1 cellular context compared by ENCODE assay signal in the genomic region with DNA sequence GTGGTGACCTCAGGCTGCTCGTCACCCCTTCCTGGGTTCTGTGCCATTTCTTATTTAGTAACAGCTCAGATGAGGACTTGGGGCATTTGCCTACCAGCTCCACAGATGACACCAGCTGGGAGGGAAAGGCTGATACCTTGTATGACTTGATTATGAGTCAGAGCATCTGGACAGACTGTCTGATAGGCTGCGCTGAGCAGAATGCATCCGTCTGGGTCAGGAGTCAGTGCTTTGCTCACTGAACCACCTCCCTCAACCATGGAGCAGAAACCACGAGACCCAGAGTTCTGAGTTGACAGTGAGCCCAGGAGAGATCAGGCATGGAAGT.
TF ChIP-seq lines count a peak whose summit lies in the region.

No MANE protein-coding gene starts in this region.

TF ChIP-seq in SK-N-SH, 30 proteins besides CTCF, POLR2A, EP300 and RAD21 (continued from another document):
- TF ChIP-seq, protein P1, sequence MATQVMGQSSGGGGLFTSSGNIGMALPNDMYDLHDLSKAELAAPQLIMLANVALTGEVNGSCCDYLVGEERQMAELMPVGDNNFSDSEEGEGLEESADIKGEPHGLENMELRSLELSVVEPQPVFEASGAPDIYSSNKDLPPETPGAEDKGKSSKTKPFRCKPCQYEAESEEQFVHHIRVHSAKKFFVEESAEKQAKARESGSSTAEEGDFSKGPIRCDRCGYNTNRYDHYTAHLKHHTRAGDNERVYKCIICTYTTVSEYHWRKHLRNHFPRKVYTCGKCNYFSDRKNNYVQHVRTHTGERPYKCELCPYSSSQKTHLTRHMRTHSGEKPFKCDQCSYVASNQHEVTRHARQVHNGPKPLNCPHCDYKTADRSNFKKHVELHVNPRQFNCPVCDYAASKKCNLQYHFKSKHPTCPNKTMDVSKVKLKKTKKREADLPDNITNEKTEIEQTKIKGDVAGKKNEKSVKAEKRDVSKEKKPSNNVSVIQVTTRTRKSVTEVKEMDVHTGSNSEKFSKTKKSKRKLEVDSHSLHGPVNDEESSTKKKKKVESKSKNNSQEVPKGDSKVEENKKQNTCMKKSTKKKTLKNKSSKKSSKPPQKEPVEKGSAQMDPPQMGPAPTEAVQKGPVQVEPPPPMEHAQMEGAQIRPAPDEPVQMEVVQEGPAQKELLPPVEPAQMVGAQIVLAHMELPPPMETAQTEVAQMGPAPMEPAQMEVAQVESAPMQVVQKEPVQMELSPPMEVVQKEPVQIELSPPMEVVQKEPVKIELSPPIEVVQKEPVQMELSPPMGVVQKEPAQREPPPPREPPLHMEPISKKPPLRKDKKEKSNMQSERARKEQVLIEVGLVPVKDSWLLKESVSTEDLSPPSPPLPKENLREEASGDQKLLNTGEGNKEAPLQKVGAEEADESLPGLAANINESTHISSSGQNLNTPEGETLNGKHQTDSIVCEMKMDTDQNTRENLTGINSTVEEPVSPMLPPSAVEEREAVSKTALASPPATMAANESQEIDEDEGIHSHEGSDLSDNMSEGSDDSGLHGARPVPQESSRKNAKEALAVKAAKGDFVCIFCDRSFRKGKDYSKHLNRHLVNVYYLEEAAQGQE (IDR thresholded peaks at IDR 0.05; ENCODE audit: low read depth, low read length) = no peak
- TF ChIP-seq TCF12 (IDR thresholded peaks at IDR 0.05) (peak; percentile 93), EZH2phosphoT487 (IDR thresholded peaks at IDR 0.05; ENCODE audit: borderline replicate concordance, low read depth) (no peak)
